17 cellular contexts compared by ENCODE assay signal in genomic region chr5:73797142-73797530, GRCh38.
A peak's percentile ranks its signal among the peaks of the same experiment; 100 is the strongest.
DNase-seq lines count a peak whose midpoint lies in the region; ATAC-seq and TF ChIP-seq lines count a peak whose summit lies in the region.
"Had no signal": no experiment of that assay in that cellular context is flagged by ENCODE, and none has a peak within 500 bp of the region (broad histone marks: within the 10 kb centered on the region; RNA-seq: fewer than 3 reads in every experiment).

No MANE protein-coding gene starts in this region.

- H3K4me1 ChIP-seq in skeletal muscle satellite cell (ENCODE audit: control insufficient read depth, insufficient read depth, low read length) (peaks cover 32% of the 10 kb centered on the region), esophagus muscularis mucosa (peaks cover 8 to 18% (median 11%) of the 10 kb centered on the region in 4 donors)
- H3K4me1 ChIP-seq: neural progenitor cell had no signal

- ATAC-seq in GM18511 (IDR thresholded peaks at IDR 0.05; ENCODE audit: unreplicated experiment) = no peak

- H3K4me3 ChIP-seq in SK-N-MC (peak overlapping the region; percentile 48; the same call in 1 of the 2 replicates), fibroblast of pulmonary artery (replicated peaks; ENCODE audit: low read depth, low read length) (no peak overlapping the region), skeletal muscle satellite cell (ENCODE audit: low read length) (no peak overlapping the region), esophagus muscularis mucosa (no peak overlapping the region)
- H3K4me3 ChIP-seq: esophagus squamous epithelium, GM12878, neural progenitor cell, SJCRH30, skin epidermis had no signal

- H3K27me3 ChIP-seq in skeletal muscle satellite cell (ENCODE audit: control insufficient read depth, insufficient read depth, low read length) = no peaks in the 10 kb centered on the region
- no peaks in the 10 kb centered on the region for H3K27me3 ChIP-seq in esophagus muscularis mucosa
- H3K27me3 ChIP-seq: esophagus squamous epithelium, neural progenitor cell, SJCRH30 had no signal

- no peak for TF ChIP-seq EP300 in esophagus muscularis mucosa (IDR thresholded peaks at IDR 0.05)

- peak; percentile 16 for DNase-seq in GM03348 (ENCODE audit: low spot score)
- DNase-seq in SK-N-MC (ENCODE audit: low read depth, low spot score) = no peak
- peak; percentile 62 for DNase-seq in fibroblast of pulmonary artery (ENCODE audit: low read depth)
- no peak for DNase-seq in HuH-7.5 (ENCODE audit: low spot score)
- DNase-seq in mesenteric fat pad (ENCODE audit: low spot score) = no peak
- no peak for DNase-seq in esophagus muscularis mucosa (ENCODE audit: extremely low spot score)
- DNase-seq: CD4-positive, CD25-positive, alpha-beta regulatory T cell; cortex of kidney; esophagus squamous epithelium; NCI-H1092 treated with DMSO at 0.1 percent for 48 hours; NCI-H2227 treated with DMSO at 0.1 percent for 48 hours had no signal

- H3K9me3 ChIP-seq in SK-N-MC (ENCODE audit: low read depth, low read length) (no peaks in the 10 kb centered on the region), skeletal muscle satellite cell (replicated peaks; ENCODE audit: low read length) (no peaks in the 10 kb centered on the region), esophagus muscularis mucosa (no peaks in the 10 kb centered on the region)
- H3K9me3 ChIP-seq: esophagus squamous epithelium, SJCRH30 had no signal

- no peak for TF ChIP-seq POLR2A in esophagus muscularis mucosa (IDR thresholded peaks at IDR 0.05; ENCODE audit: low read depth)

- H3K9ac ChIP-seq in SK-N-MC (ENCODE audit: insufficient read length) (no peak overlapping the region), skeletal muscle satellite cell (ENCODE audit: low read depth, low read length) (peak overlapping the region; percentile 68)
- H3K9ac ChIP-seq: neural progenitor cell had no signal

- 95% methylated on average over 2 of the region's 2 CpGs for WGBS in esophagus muscularis mucosa

- H3K27ac ChIP-seq in SK-N-MC (no peak overlapping the region; the same call in 1 of the 2 replicates), esophagus muscularis mucosa (replicated peaks in 1 of 4) (peak overlapping the region in 1 of 4 donors; percentile 44)
- H3K27ac ChIP-seq: neural progenitor cell, SJCRH30 had no signal

- H3K4me2 ChIP-seq in skeletal muscle satellite cell (ENCODE audit: low read length) = peak overlapping the region; percentile 58
- H3K4me2 ChIP-seq: neural progenitor cell had no signal

- H3K36me3 ChIP-seq in SK-N-MC (ENCODE audit: insufficient read depth, low read length) = no peaks in the 10 kb centered on the region
- peaks cover 45% of the 10 kb centered on the region for H3K36me3 ChIP-seq in skeletal muscle satellite cell (ENCODE audit: insufficient read depth, low read length)
- no peaks in the 10 kb centered on the region for H3K36me3 ChIP-seq in esophagus muscularis mucosa
- H3K36me3 ChIP-seq: esophagus squamous epithelium, neural progenitor cell, SJCRH30 had no signal

- intact Hi-C loops in esophagus muscularis mucosa (cut with DNase I) = no loop called here

- TF ChIP-seq CTCF in fibroblast of pulmonary artery (IDR thresholded peaks at IDR 0.05; ENCODE audit: low read length, missing control alignments) = no peak
- TF ChIP-seq CTCF in esophagus muscularis mucosa (IDR thresholded peaks at IDR 0.05) = no peak

Comparison
In these comparisons a context has a peak if more than half of its experiments do, and no peak if none do; other contexts are left out.
1. DNase-seq: peak in GM03348 (single experiment) and fibroblast of pulmonary artery (single experiment); none in SK-N-MC (single experiment), HuH-7.5 (single experiment), mesenteric fat pad (single experiment) and esophagus muscularis mucosa (single experiment).